8 cellular contexts compared by ENCODE assay signal in genomic region chr1:100455478-100456072, GRCh38.
DNase-seq lines count a peak whose midpoint lies in the region; ATAC-seq, FAIRE-seq and TF ChIP-seq lines count a peak whose summit lies in the region.

No MANE protein-coding gene starts in this region.

- TF ChIP-seq CTCF in AG09309 (IDR thresholded peaks at IDR 0.05; ENCODE audit: control insufficient read depth, insufficient read depth, low read depth, low read length, missing control alignments) (peak; percentile 18), hepatocyte (IDR thresholded peaks at IDR 0.05; ENCODE audit: poor library complexity) (peak; percentile 62)

- no peak for TF ChIP-seq POLR2A in GM12891 (IDR thresholded peaks at IDR 0.05; ENCODE audit: low read depth, low read length)

- no peak overlapping the region for H3K4me3 Mint-ChIP-seq in T-cell

- H3K4me2 ChIP-seq in hepatocyte: no peak overlapping the region

- peaks cover 68 to 80% (median 77%) of the 10 kb centered on the region in 3 donors for H3K4me1 Mint-ChIP-seq in T-cell

- DNase-seq in AG09309 (ENCODE audit: low read depth) (no peak), GM12891 (ENCODE audit: insufficient read length, low spot score) (no peak), T-cell (no peak), hepatocyte (ENCODE audit: low spot score) (peak; percentile 19), SW480 (ENCODE audit: low spot score) (no peak)
- DNase-seq in activated CD4-positive, alpha-beta T cell treated with anti-CD3 and anti-CD28 coated beads for 4 hours: no peak
- no peak for DNase-seq in activated effector memory CD4-positive, alpha-beta T cell treated with Interleukin-2 at 50 U/mL for 16 hours

- H3K27ac ChIP-seq in hepatocyte: no peak overlapping the region

- no peak overlapping the region for H2AFZ ChIP-seq in hepatocyte

- no peaks in the 10 kb centered on the region for H3K4me1 ChIP-seq in hepatocyte (ENCODE audit: insufficient read depth)

- CTCF ChIA-PET in T-cell (lab: Charles Lee): interaction anchor here (0.6 to 3.8 kb wide), 38 partner anchors 8 to 902 kb away, joined by 3 to 44 read pairs (median 5); partner anchors contain the start of genes CDC14A (in 1 of the 2) and DBT (in 1 of the 2)

- H3K4me3 ChIP-seq in AG09309 (ENCODE audit: control insufficient read depth, low read depth, low read length): no peak overlapping the region
- no peak overlapping the region for H3K4me3 ChIP-seq in hepatocyte

- POLR2A ChIA-PET in T-cell (lab: Charles Lee): interaction anchor here (0.6 to 1.2 kb wide), 4 partner anchors 20 to 608 kb away, joined by 3 to 4 read pairs (median 4); no protein-coding TSS in a partner anchor

- peak; percentile 70 for FAIRE-seq in GM12891 (lab: Jason Lieb, UNC)

- H3K9me3 Mint-ChIP-seq in T-cell: no peaks in the 10 kb centered on the region

- H3K9me2 ChIP-seq in hepatocyte (replicated peaks; ENCODE audit: insufficient read depth): no peaks in the 10 kb centered on the region

- no peaks in the 10 kb centered on the region for H3K27me3 ChIP-seq in hepatocyte

- H3K36me3 ChIP-seq in hepatocyte (replicated peaks; ENCODE audit: insufficient read depth, low read depth): no peaks in the 10 kb centered on the region

- H3K27ac Mint-ChIP-seq in T-cell: peak overlapping the region; percentile 72 to 84

- H4K20me1 ChIP-seq in hepatocyte (ENCODE audit: insufficient read depth, poor library complexity, severe bottlenecking): no peaks in the 10 kb centered on the region

- ATAC-seq in T-cell (replicated peaks in 1 of 4) (no peak), GM18907 (IDR thresholded peaks at IDR 0.05; ENCODE audit: unreplicated experiment) (no peak)

- no peaks in the 10 kb centered on the region for H3K79me2 ChIP-seq in hepatocyte

- H3K27me3 Mint-ChIP-seq in T-cell: no peaks in the 10 kb centered on the region

- H3K36me3 Mint-ChIP-seq in T-cell: peaks cover 31% of the 10 kb centered on the region

- no peaks in the 10 kb centered on the region for H3K9me3 ChIP-seq in hepatocyte (ENCODE audit: low read depth)

TF ChIP-seq in GM12891, 5 proteins besides CTCF, POLR2A, EP300 and RAD21:
- TF ChIP-seq POU2F2 (IDR thresholded peaks at IDR 0.05; ENCODE audit: low read depth, low read length): no peak
- TF ChIP-seq PAX5 (IDR thresholded peaks at IDR 0.05; ENCODE audit: insufficient read depth, low read length, severe bottlenecking): no peak
- no peak for TF ChIP-seq TAF1 (IDR thresholded peaks at IDR 0.05; ENCODE audit: low read depth, low read length)
- no peak for TF ChIP-seq POLR2AphosphoS5 (IDR thresholded peaks at IDR 0.05; ENCODE audit: low read depth, low read length)
- no peak for TF ChIP-seq SPI1 (IDR thresholded peaks at IDR 0.05; ENCODE audit: low read depth, low read length)
